12 cellular contexts compared by ENCODE assay signal in the genomic region with DNA sequence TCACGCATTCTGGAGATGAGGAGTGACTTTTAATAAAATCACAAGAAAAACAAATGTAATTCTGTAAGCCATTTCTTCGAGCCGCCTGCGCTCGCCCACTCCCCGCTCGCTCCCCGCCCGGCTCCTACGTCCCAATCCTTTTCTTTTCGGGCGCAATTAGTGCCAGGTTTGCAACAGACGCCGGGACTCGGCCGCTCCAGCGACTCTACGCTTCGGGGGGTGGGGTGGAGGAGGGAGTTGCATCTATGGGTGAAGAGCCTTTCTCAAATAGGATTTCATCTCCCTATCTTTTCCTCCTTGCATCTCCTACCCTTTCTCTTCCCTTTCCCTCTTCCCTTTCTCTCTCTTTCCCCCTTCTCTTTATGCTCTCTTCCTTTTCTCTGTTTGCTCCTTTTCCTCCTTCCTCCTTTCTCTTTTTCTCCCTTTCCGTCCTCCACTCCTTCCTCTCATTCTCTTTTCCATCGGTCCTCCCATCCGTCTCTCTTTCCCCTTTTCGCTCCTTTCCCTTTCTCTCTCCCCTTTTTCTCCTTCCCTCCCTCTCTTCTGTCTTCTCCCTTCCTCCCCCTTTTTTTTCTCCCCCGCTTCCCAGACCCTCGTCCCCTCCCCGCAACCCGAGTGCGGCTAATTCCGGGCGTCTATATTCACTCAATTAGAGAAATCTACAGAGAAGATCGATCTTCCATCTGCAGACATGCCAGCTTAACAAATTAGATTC. TPM values are rescaled to one million over a fixed set of nuclear protein-coding genes. Genes with fewer than 3 reads are reported as not detected.
DNase-seq lines count a peak whose midpoint lies in the region; ATAC-seq and TF ChIP-seq lines count a peak whose summit lies in the region.
"Had no signal": no experiment of that assay in that cellular context is flagged by ENCODE, and none has a peak within 500 bp of the region (broad histone marks: within the 10 kb centered on the region; RNA-seq: fewer than 3 reads in every experiment).

No MANE protein-coding gene starts in this region.

- intact Hi-C loops in ascending aorta (cut with DNase I), result loop anchor here (5.0 to 10.0 kb wide), 2 partner anchors 133 to 360 kb away; a partner anchor contains a TSS

- H3K27ac ChIP-seq in HUES6 (ENCODE audit: low read depth, low read length), result no peak overlapping the region
- H3K27ac ChIP-seq in ascending aorta, result no peak overlapping the region
- H3K27ac ChIP-seq in osteoblast (ENCODE audit: low read depth, low read length), result no peak overlapping the region
- H3K27ac ChIP-seq: C4-2B, epithelial cell of prostate, Peyer's patch had no signal

- H3K27me3 ChIP-seq in HUES6 (ENCODE audit: control insufficient read depth, insufficient read depth, low read length), result peaks cover 99% of the 10 kb centered on the region
- H3K27me3 ChIP-seq in ascending aorta, result peaks cover 40% of the 10 kb centered on the region
- H3K27me3 ChIP-seq in osteoblast (ENCODE audit: insufficient read depth, low read length), result peaks cover 96% of the 10 kb centered on the region

- H4K20me1 ChIP-seq in osteoblast (ENCODE audit: insufficient read depth, low read length), result peaks cover 3% of the 10 kb centered on the region

- DNase-seq in NCI-H526 (lab: John Stamatoyannopoulos, UW), result peak; percentile 7 to 26
- no peak for DNase-seq in NCI-H526 treated with DMSO at 0.1 percent for 48 hours (lab: John Stamatoyannopoulos, UW)
- no peak for DNase-seq in ascending aorta (ENCODE audit: low spot score in 2 of 2)
- DNase-seq in osteoblast (ENCODE audit: insufficient read length, low spot score, missing footprints), result peak; percentile 85
- DNase-seq in stimulated activated CD4-positive, alpha-beta T cell treated with anti-CD3 and anti-CD28 coated beads, Interleukin-1b, Interleukin-23, amount 100 ng/mL, for 48 hours, result no peak

- H3K4me3 ChIP-seq in HUES6 (ENCODE audit: low read depth, low read length) (peak overlapping the region; percentile 53), ascending aorta (peak overlapping the region; percentile 15 to 43), osteoblast (ENCODE audit: insufficient read depth, low read length) (no peak overlapping the region)

- no peaks in the 10 kb centered on the region for H3K36me3 ChIP-seq in HUES6 (ENCODE audit: control insufficient read depth, insufficient read depth, low read length)
- no peaks in the 10 kb centered on the region for H3K36me3 ChIP-seq in ascending aorta
- no peaks in the 10 kb centered on the region for H3K36me3 ChIP-seq in osteoblast (ENCODE audit: insufficient read depth, low read length)
- H3K36me3 ChIP-seq: Peyer's patch had no signal

- TF ChIP-seq CTCF in ascending aorta (IDR thresholded peaks at IDR 0.05), result no peak
- no peak for TF ChIP-seq CTCF in osteoblast (IDR thresholded peaks at IDR 0.05; ENCODE audit: extremely low read depth, low read depth, low read length)

- no peak overlapping the region for H3K4me2 ChIP-seq in osteoblast (ENCODE audit: insufficient read depth, low read length)

- H3K79me2 ChIP-seq in osteoblast (ENCODE audit: insufficient read depth, low read length), result no peaks in the 10 kb centered on the region

- ATAC-seq in HG03108 (IDR thresholded peaks at IDR 0.05; ENCODE audit: unreplicated experiment) (no peak), GM21529 (IDR thresholded peaks at IDR 0.05; ENCODE audit: unreplicated experiment) (no peak)

- H3K9ac ChIP-seq in HUES6 (ENCODE audit: low read length), result no peak overlapping the region

- no peaks in the 10 kb centered on the region for H3K9me3 ChIP-seq in HUES6 (ENCODE audit: control insufficient read depth, insufficient read depth, low read depth, low read length)
- H3K9me3 ChIP-seq in ascending aorta, result no peaks in the 10 kb centered on the region
- no peaks in the 10 kb centered on the region for H3K9me3 ChIP-seq in osteoblast (ENCODE audit: low read depth, low read length)

- H3K4me1 ChIP-seq in HUES6 (ENCODE audit: control insufficient read depth, insufficient read depth, low read length), result peaks cover 33% of the 10 kb centered on the region
- H3K4me1 ChIP-seq in ascending aorta, result peaks cover 0 to 10% of the 10 kb centered on the region in 2 donors
- H3K4me1 ChIP-seq in osteoblast (ENCODE audit: insufficient read depth, low read length), result no peaks in the 10 kb centered on the region

- no peak overlapping the region for H2AFZ ChIP-seq in osteoblast (ENCODE audit: low read length)

RNA-seq across cellular contexts. Expression of a gene that starts 6.1 kb away (rescaled TPM):
- total RNA-seq in ascending aorta (not detected), osteoblast (under 0.01 TPM in 1 of 2 replicates, not detected in the other)
- total RNA-seq: mesenteric fat pad, Peyer's patch had no signal

Comparison
In these comparisons a context has a peak if more than half of its experiments do, and no peak if none do; other contexts are left out.
1. DNase-seq: peak in NCI-H526 (2 of 2) and osteoblast (single experiment); none in NCI-H526 treated with DMSO at 0.1 percent for 48 hours (single experiment), ascending aorta (0 of 2) and stimulated activated CD4-positive, alpha-beta T cell treated with anti-CD3 and anti-CD28 coated beads, Interleukin-1b, Interleukin-23, amount 100 ng/mL, for 48 hours (single experiment).